15 cellular contexts compared by ENCODE assay signal in the genomic region with DNA sequence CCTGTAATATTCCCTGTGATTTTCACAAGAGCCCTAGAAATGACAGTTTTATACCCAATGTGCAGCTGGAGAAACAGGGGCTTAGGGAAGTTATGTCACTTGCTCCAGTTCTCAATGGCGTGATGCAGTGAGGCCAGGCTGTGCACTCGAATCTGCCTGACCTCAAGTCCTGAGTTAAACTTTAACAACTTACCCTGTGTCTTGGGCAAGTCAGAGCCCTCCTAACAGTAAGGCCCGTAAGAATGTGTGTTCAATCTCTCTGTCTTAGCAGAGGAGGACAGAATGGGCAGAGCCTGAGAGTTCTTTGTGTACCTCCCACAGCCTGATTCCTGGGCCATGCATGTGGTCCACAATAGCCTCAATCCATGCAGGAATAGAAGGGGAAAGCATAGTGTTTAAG.
DNase-seq lines count a peak whose midpoint lies in the region; ATAC-seq lines count a peak whose summit lies in the region.
"Had no signal": no experiment of that assay in that cellular context is flagged by ENCODE, and none has a peak within 500 bp of the region (broad histone marks: within the 10 kb centered on the region; RNA-seq: fewer than 3 reads in every experiment).

No MANE protein-coding gene starts in this region.

- in situ Hi-C loops in ACHN (cut with HindIII; ENCODE audit: low pct_ligation_motif_present, low pct_unique_long_range_greater_than_20kb, low sequenced_read_pairs) = no loop called here

- peak; percentile 85 for DNase-seq in ACHN
- no peak for DNase-seq in left colon
- no peak for DNase-seq in SIG-M5 treated with dmso at 0.1 percent for 504 hours (lab: John Stamatoyannopoulos, UW; ENCODE audit: unreplicated experiment)
- DNase-seq in NK-92 (lab: John Stamatoyannopoulos, UW; ENCODE audit: unreplicated experiment) = no peak
- DNase-seq in NCI-H524 treated with DMSO at 0.1 percent for 48 hours (lab: John Stamatoyannopoulos, UW) = no peak
- DNase-seq in HPDE6-E6E7 (ENCODE audit: extremely low spot score) = no peak
- DNase-seq: activated CD8-positive, alpha-beta memory T cell treated with anti-CD3 and anti-CD28 coated beads, Interleukin-2, amount 50 U/mL, for 4 hours; brain microvascular endothelial cell; CD4-positive, alpha-beta T cell; IMR-90; natural killer cell; retina; SIG-M5 had no signal

- intact Hi-C loops in left colon (cut with DNase I, micrococcal nuclease) = no loop called here

- ATAC-seq in GM19438 (IDR thresholded peaks at IDR 0.05; ENCODE audit: low read depth, unreplicated experiment) (peak; percentile 81), HG03432 (IDR thresholded peaks at IDR 0.05; ENCODE audit: unreplicated experiment) (peak; percentile 82), left colon (peak; percentile 60)
- ATAC-seq: natural killer cell had no signal
